ENCODE assay signal across 19 cellular contexts in the genomic region with DNA sequence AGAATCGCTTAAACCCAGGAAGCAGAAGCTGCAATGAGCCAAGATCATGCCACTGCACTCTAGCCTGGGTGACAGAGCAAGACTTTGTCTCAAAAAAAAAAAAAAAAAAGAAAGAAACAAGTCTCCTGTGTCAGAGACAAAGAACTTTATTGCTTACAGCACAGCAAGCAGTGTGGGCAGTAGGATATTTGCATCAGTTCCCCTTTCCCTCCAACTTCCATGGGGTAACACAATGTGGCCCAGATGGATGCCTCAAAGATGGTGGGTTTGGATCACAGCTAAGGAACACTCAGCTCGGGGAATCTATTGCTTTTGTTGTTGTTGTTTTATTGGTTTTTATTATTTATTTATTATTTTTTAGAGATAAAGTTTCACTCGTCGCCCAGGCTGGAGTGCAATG.
"Had no signal": no experiment of that assay in that cellular context is flagged by ENCODE, and none has a peak within 500 bp of the region (broad histone marks: within the 10 kb centered on the region; RNA-seq: fewer than 3 reads in every experiment).

No MANE protein-coding gene starts in this region.

- H3K4me1 ChIP-seq: neural progenitor cell had no signal

- H3K4me2 ChIP-seq: neural progenitor cell had no signal

- H3K36me3 ChIP-seq: neural progenitor cell, transverse colon had no signal

- ATAC-seq: activated CD8-positive, alpha-beta T cell treated with anti-CD3 and anti-CD28 coated beads for 36 hours; activated naive CD8-positive, alpha-beta T cell treated with anti-CD3 and anti-CD28 coated beads, Interleukin-2, amount 50 U/mL, for 24 hours; naive thymus-derived CD4-positive, alpha-beta T cell; right lobe of liver; T-cell had no signal

- H3K27ac ChIP-seq: neural progenitor cell had no signal

- H2AFZ ChIP-seq: neural progenitor cell had no signal

- H3K4me3 ChIP-seq: esophagus muscularis mucosa, neural progenitor cell, right lobe of liver, transverse colon had no signal

- DNase-seq: activated B cell treated with CpG ODN at 0.5 μM for 24 hours; activated CD4-positive, alpha-beta T cell treated with anti-CD3 and anti-CD28 coated beads for 4 hours; activated CD8-positive, alpha-beta T cell treated with anti-CD3 and anti-CD28 coated beads for 36 hours; activated effector memory CD4-positive, alpha-beta T cell treated with Interleukin-2 at 50 U/mL for 16 hours; activated naive CD4-positive, alpha-beta T cell treated with anti-CD3 and anti-CD28 coated beads, Interleukin-2, amount 10 ng/mL, durations not matched to agents 7 days and 5 days; activated naive CD8-positive, alpha-beta T cell treated with anti-CD3 and anti-CD28 coated beads, Interleukin-2, amount 50 U/mL, for 24 hours; activated T-cell treated with anti-CD3 and anti-CD28 coated beads, Interleukin-2, amount 50 U/mL, for 48 hours; anterior cingulate cortex; central memory CD4-positive, alpha-beta T cell; cortex of kidney; mesenchymal stem cell; naive thymus-derived CD4-positive, alpha-beta T cell; stimulated activated CD8-positive, alpha-beta memory T cell treated with anti-CD3 and anti-CD28 coated beads, Interleukin-4, amount 100 ng/mL, for 48 hours; stimulated activated naive CD4-positive, alpha-beta T cell; T-cell; transverse colon had no signal

- H3K27me3 ChIP-seq: esophagus muscularis mucosa, neural progenitor cell, right lobe of liver, transverse colon had no signal

- H3K9me3 ChIP-seq: esophagus muscularis mucosa, right lobe of liver, transverse colon had no signal
